Comparison of ENCODE assay signal across 9 cellular contexts in the genomic region with DNA sequence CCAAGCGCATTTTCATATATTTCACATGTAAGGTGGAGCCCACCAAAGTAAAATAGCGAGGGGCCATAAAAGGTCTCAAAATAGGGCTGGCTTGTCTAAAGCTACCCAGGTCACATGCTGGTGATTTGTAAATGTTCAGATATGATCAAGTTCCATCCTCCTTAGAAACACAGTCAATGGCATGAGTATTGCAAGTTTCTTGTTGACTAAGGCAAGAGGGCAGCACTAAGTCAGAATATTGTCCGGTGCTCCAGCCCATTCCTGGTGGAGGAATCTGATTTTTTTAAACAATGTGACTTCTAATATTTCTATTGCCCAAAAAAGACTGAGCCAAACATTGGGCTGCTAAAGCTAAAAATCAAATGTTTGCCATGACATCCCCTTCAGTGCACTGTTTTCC.
"Had no signal": no experiment of that assay in that cellular context is flagged by ENCODE, and none has a peak within 500 bp of the region (broad histone marks: within the 10 kb centered on the region; RNA-seq: fewer than 3 reads in every experiment).

No MANE protein-coding gene starts in this region.

- H3K4me3 Mint-ChIP-seq: HFFc6 had no signal

- H3K36me3 ChIP-seq: HAP-1 had no signal

- H2AFZ ChIP-seq: GM23248 had no signal

- DNase-seq: GM23248, GOT3, H7, HFFc6, IMR-90, KG1 had no signal

- H3K4me1 ChIP-seq: HAP-1 had no signal

- H3K9me3 ChIP-seq: HAP-1 had no signal

- H3K9ac ChIP-seq: GM23248 had no signal

- H3K4me3 ChIP-seq: GM23248, HAP-1, K562 had no signal

- ATAC-seq: HCT116, K562 had no signal

- H3K27ac Mint-ChIP-seq: HFFc6 had no signal

- H3K27ac ChIP-seq: GM23248 had no signal
